8 cellular contexts compared by ENCODE assay signal in genomic region chr9:137441289-137441934, GRCh38. TPM values are rescaled to one million over a fixed set of nuclear protein-coding genes. Genes with fewer than 3 reads are reported as not detected.
DNase-seq lines count a peak whose midpoint lies in the region; ATAC-seq, FAIRE-seq and TF ChIP-seq lines count a peak whose summit lies in the region.

TSS of gene ENTPD8 (minus strand) at chr9:137441357. CDS start at chr9:137438285, 3,072 bp downstream.

- H3K4me1 Mint-ChIP-seq in activated CD4-positive, alpha-beta T cell treated with anti-CD3 and anti-CD28 coated beads, Interleukin-2, amount 10 ng/mL, durations not matched to agents 7 days and 5 days, result peaks cover 13% of the 10 kb centered on the region
- H3K4me1 Mint-ChIP-seq in endothelial cell (ENCODE audit: unreplicated experiment) (peaks cover 2% of the 10 kb centered on the region), natural killer cell (peaks cover 15 to 16% of the 10 kb centered on the region in 2 donors)

- H3K4me2 ChIP-seq in OCI-LY1 (ENCODE audit: low read length), result peak within 1 kb of the TSS; percentile 63

- no peaks in the 10 kb centered on the region for H3K9me2 ChIP-seq in OCI-LY1 (ENCODE audit: low read depth, low read length)

- CTCF ChIA-PET in activated CD4-positive, alpha-beta T cell treated with anti-CD3 and anti-CD28 coated beads, Interleukin-2, amount 10 ng/mL, durations not matched to agents 7 days and 5 days (lab: Charles Lee), result interaction anchor here (0.6 to 1.1 kb wide), 2 partner anchors 15 to 792 kb away, joined by 3 read pairs; no protein-coding TSS in a partner anchor

- H3K27ac ChIP-seq in OCI-LY1 (ENCODE audit: low read depth, low read length, poor library complexity, severe bottlenecking), result no peak within 1 kb of the TSS

- H3K9me3 Mint-ChIP-seq in activated CD4-positive, alpha-beta T cell treated with anti-CD3 and anti-CD28 coated beads, Interleukin-2, amount 10 ng/mL, durations not matched to agents 7 days and 5 days, result no peaks in the 10 kb centered on the region
- H3K9me3 Mint-ChIP-seq in endothelial cell (ENCODE audit: unreplicated experiment) (no peaks in the 10 kb centered on the region), natural killer cell (no peaks in the 10 kb centered on the region)

- POLR2A ChIA-PET in activated CD4-positive, alpha-beta T cell treated with anti-CD3 and anti-CD28 coated beads, Interleukin-2, amount 10 ng/mL, durations not matched to agents 7 days and 5 days (lab: Charles Lee), result no interaction called here

- no peaks in the 10 kb centered on the region for H4K20me1 ChIP-seq in OCI-LY1 (ENCODE audit: insufficient read depth, low read length)

- TF ChIP-seq CTCF in OCI-LY1 (IDR thresholded peaks at IDR 0.05; ENCODE audit: low read length), result no peak
- no peak for TF ChIP-seq CTCF in endothelial cell (IDR thresholded peaks at IDR 0.05; ENCODE audit: unreplicated experiment)
- no peak for TF ChIP-seq CTCF in natural killer cell (IDR thresholded peaks at IDR 0.05)

- no peaks in the 10 kb centered on the region for H3K36me3 ChIP-seq in OCI-LY1 (ENCODE audit: insufficient read depth, low read length)

- H3K36me3 Mint-ChIP-seq in activated CD4-positive, alpha-beta T cell treated with anti-CD3 and anti-CD28 coated beads, Interleukin-2, amount 10 ng/mL, durations not matched to agents 7 days and 5 days (ENCODE audit: low read depth), result no peaks in the 10 kb centered on the region
- H3K36me3 Mint-ChIP-seq in endothelial cell (ENCODE audit: low read depth, unreplicated experiment) (peaks cover 3% of the 10 kb centered on the region), natural killer cell (no peaks in the 10 kb centered on the region)

- H3K4me3 ChIP-seq in OCI-LY1 (ENCODE audit: low read depth, low read length, poor library complexity, severe bottlenecking), result peak within 1 kb of the TSS; percentile 50

- no peak within 1 kb of the TSS for H2AFZ ChIP-seq in OCI-LY1 (ENCODE audit: low read length)

- no peaks in the 10 kb centered on the region for H3K79me2 ChIP-seq in OCI-LY1 (ENCODE audit: insufficient read depth, low read length)

- intact Hi-C loops in natural killer cell (cut with micrococcal nuclease), result no loop called here

- peak in 1 of 3 donors; percentile 21 for ATAC-seq in natural killer cell
- no peak for ATAC-seq in HG03196 (IDR thresholded peaks at IDR 0.05; ENCODE audit: unreplicated experiment)

- no peak within 1 kb of the TSS for H3K27ac Mint-ChIP-seq in activated CD4-positive, alpha-beta T cell treated with anti-CD3 and anti-CD28 coated beads, Interleukin-2, amount 10 ng/mL, durations not matched to agents 7 days and 5 days
- peak within 1 kb of the TSS; percentile 73 for H3K27ac Mint-ChIP-seq in endothelial cell (ENCODE audit: unreplicated experiment)
- peak within 1 kb of the TSS in 1 of 2 donors; percentile 14 for H3K27ac Mint-ChIP-seq in natural killer cell

- H3K4me3 Mint-ChIP-seq in activated CD4-positive, alpha-beta T cell treated with anti-CD3 and anti-CD28 coated beads, Interleukin-2, amount 10 ng/mL, durations not matched to agents 7 days and 5 days, result peak within 1 kb of the TSS; percentile 52
- H3K4me3 Mint-ChIP-seq in endothelial cell (ENCODE audit: unreplicated experiment) (peak within 1 kb of the TSS; percentile 80), natural killer cell (peak within 1 kb of the TSS; percentile 85)

- no peak within 1 kb of the TSS for H3K9ac ChIP-seq in OCI-LY1 (ENCODE audit: low read length)

- no peak for DNase-seq in activated CD4-positive, alpha-beta T cell treated with anti-CD3 and anti-CD28 coated beads, Interleukin-2, amount 10 ng/mL, durations not matched to agents 7 days and 5 days
- DNase-seq in activated CD4-positive, alpha-beta T cell treated with anti-CD3 and anti-CD28 coated beads for 1 hour, result no peak
- peak; percentile 54 for DNase-seq in endothelial cell (ENCODE audit: low spot score)
- no peak for DNase-seq in natural killer cell
- DNase-seq in RCC 7860 (ENCODE audit: low spot score), result no peak
- no peak for DNase-seq in ureter (ENCODE audit: low spot score)

- no peaks in the 10 kb centered on the region for H3K9me3 ChIP-seq in OCI-LY1 (ENCODE audit: low read length)

- H3F3A ChIP-seq in OCI-LY1 (ENCODE audit: insufficient read depth, low read length), result no peaks in the 10 kb centered on the region

- 0 out of 2 replicates have a peak, but pooled peaks cover 6% of the 10 kb centered on the region for H3K27me3 ChIP-seq in OCI-LY1 (ENCODE audit: insufficient read depth, low read length)

- peaks cover 18% of the 10 kb centered on the region for H3K27me3 Mint-ChIP-seq in activated CD4-positive, alpha-beta T cell treated with anti-CD3 and anti-CD28 coated beads, Interleukin-2, amount 10 ng/mL, durations not matched to agents 7 days and 5 days
- H3K27me3 Mint-ChIP-seq in endothelial cell (ENCODE audit: unreplicated experiment) (peaks cover 8% of the 10 kb centered on the region), natural killer cell (ENCODE audit: low read depth in 2 of 2) (peaks cover 7% of the 10 kb centered on the region in 2 donors)

- no peak for FAIRE-seq in RCC 7860 (lab: Jason Lieb, UNC)

- H3K4me1 ChIP-seq in OCI-LY1 (ENCODE audit: insufficient read depth, low read length, severe bottlenecking), result peaks cover 2% of the 10 kb centered on the region

RNA-seq across cellular contexts. Expression of gene ENTPD8, which starts in this region (rescaled TPM):
- not detected for total RNA-seq in activated CD4-positive, alpha-beta T cell treated with anti-CD3 and anti-CD28 coated beads, Interleukin-2, amount 10 ng/mL, durations not matched to agents 7 days and 5 days
- total RNA-seq in endothelial cell (ENCODE audit: unreplicated experiment), result 0.21 TPM
- not detected for total RNA-seq in natural killer cell
- total RNA-seq in ureter, result not detected

Comparison
In these comparisons a context has a peak if more than half of its experiments do, and no peak if none do; other contexts are left out.
1. Peak in DNase-seq in endothelial cell; RNA of the gene not detected or under 1 TPM.